ENCODE assay signal across 8 cellular contexts in genomic region chr7:75994388-75995051, GRCh38. TPM values are rescaled to one million over a fixed set of nuclear protein-coding genes. Genes with fewer than 3 reads are reported as not detected.
A peak's percentile ranks its signal among the peaks of the same experiment; 100 is the strongest.
DNase-seq lines count a peak whose midpoint lies in the region; ATAC-seq and TF ChIP-seq lines count a peak whose summit lies in the region.

TMEM120A (minus strand) TSS chr7:75994595; CDS start chr7:75994570, 25 bp downstream.

- no peaks in the 10 kb centered on the region for H3K27me3 ChIP-seq in left lung

- H3K4me3 ChIP-seq in left lung: peak within 1 kb of the TSS; percentile 89 to 99

- H3K36me3 ChIP-seq in left lung: peaks cover 0 to 17% of the 10 kb centered on the region in 2 donors

- intact Hi-C loops in left lung (cut with DNase I): loop anchor here in 1 of 2 donors (10.0 kb wide), 1 partner anchor 110 kb away; no protein-coding TSS in a partner anchor

- DNase-seq in CD1c-positive myeloid dendritic cell (ENCODE audit: extremely low spot score) (peak; percentile 97), NCI-H748 (lab: John Stamatoyannopoulos, UW; ENCODE audit: unreplicated experiment) (peak; percentile 94), dedifferentiated amniotic fluid mesenchymal stem cell (ENCODE audit: extremely low spot score) (peak; percentile 83), left lung (peak; percentile 95 to 98)
- peak; percentile 95 for DNase-seq in activated CD4-positive, alpha-beta T cell treated with anti-CD3 and anti-CD28 coated beads, Interleukin-2, amount 50 U/mL, for 1 hour
- peak; percentile 88 for DNase-seq in stimulated activated CD4-positive, alpha-beta T cell treated with anti-CD3 and anti-CD28 coated beads, Interleukin-2, amount 100 ng/mL, for 4 hours (ENCODE audit: low read depth)

- H3K27ac ChIP-seq in left lung: peak within 1 kb of the TSS; percentile 85 to 88

- H3K9me3 ChIP-seq in left lung: no peaks in the 10 kb centered on the region

- TF ChIP-seq CTCF in left lung (IDR thresholded peaks at IDR 0.05): peak; percentile 20 to 41

- peaks cover 10 to 52% of the 10 kb centered on the region in 2 donors for H3K4me1 ChIP-seq in left lung

- ATAC-seq in GM19395 (IDR thresholded peaks at IDR 0.05; ENCODE audit: unreplicated experiment): peak; percentile 92
- peak; percentile 71 for ATAC-seq in HG03558 (IDR thresholded peaks at IDR 0.05; ENCODE audit: extremely low read depth, unreplicated experiment)
- peak; percentile 98 for ATAC-seq in left lung

RNA-seq across cellular contexts. Expression of gene TMEM120A, which starts in this region (rescaled TPM):
- total RNA-seq in left lung: 10 to 100 TPM; 32.3 to 50.4 TPM

Comparison
In these comparisons a context has a peak if more than half of its experiments do, and no peak if none do; other contexts are left out.
1. Peak in every context shown above with its lines: DNase-seq, ATAC-seq, H3K4me3 ChIP-seq and H3K27ac ChIP-seq.